In the genomic region with DNA sequence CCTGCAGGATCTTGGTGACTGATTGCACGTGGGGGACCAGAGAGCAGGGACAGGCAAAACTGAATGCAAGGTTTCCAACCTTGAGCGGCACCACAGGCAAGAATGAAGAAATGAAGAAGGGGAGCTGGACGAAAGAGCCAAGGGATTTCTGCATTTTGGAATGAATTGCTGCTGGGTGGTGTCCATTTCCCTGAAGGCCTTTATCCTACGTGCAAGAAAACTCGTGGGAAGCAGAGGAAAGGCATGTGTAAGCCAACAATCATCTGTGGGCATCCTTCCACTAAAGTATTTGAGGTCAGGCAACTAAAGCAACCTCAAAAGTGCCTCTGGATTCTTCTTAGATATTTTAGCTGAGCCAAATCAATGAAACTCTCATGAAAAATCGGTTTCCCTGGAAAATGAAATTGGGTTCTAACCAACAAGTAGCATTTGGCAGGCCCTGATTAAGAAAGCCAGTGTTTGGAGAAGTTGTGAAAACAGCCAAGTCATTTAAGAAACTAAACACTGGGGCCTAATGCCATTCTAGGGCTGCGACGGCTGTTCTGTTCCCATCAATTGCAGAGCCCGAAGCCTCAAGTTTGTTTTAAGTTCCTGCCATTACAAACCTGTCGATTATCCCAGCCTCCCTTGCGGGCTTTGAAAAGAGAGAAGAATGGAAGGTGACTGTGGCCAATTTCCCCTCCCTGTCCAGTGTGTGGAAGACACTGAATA, we compare ENCODE assay signal across 16 cellular contexts. TPM values are rescaled to one million over a fixed set of nuclear protein-coding genes. Genes with fewer than 3 reads are reported as not detected.
DNase-seq lines count a peak whose midpoint lies in the region; ATAC-seq lines count a peak whose summit lies in the region.
"Had no signal": no experiment of that assay in that cellular context is flagged by ENCODE, and none has a peak within 500 bp of the region (broad histone marks: within the 10 kb centered on the region; RNA-seq: fewer than 3 reads in every experiment).

No MANE protein-coding gene starts in this region.

- no peaks in the 10 kb centered on the region for H3K27me3 ChIP-seq in skeletal muscle satellite cell (ENCODE audit: control insufficient read depth, insufficient read depth, low read length)

- no peaks in the 10 kb centered on the region for H3K9me3 ChIP-seq in skeletal muscle satellite cell (replicated peaks; ENCODE audit: low read length)
- H3K9me3 ChIP-seq: Caco-2, mucosa of descending colon, psoas muscle had no signal

- H3K9ac ChIP-seq in skeletal muscle satellite cell (ENCODE audit: low read depth, low read length), result peak overlapping the region; percentile 49

- DNase-seq in CD1c-positive myeloid dendritic cell (ENCODE audit: extremely low spot score) (peak; percentile 41), RPMI7951 (ENCODE audit: low read depth) (peak; percentile 92), fibroblast of peridontal ligament (ENCODE audit: extremely low read depth) (peak; percentile 100), NCI-H748 (lab: John Stamatoyannopoulos, UW; ENCODE audit: unreplicated experiment) (no peak)
- DNase-seq: activated CD4-positive, CD25-positive, alpha-beta regulatory T cell treated with anti-CD3 and anti-CD28 coated beads, Interleukin-2, amount 50 U/mL, for 72 hours; activated naive CD8-positive, alpha-beta T cell treated with anti-CD3 and anti-CD28 coated beads for 36 hours; Caco-2; cortex of kidney; foreskin keratinocyte; mucosa of descending colon; psoas muscle; stimulated activated CD4-positive, alpha-beta T cell treated with anti-CD3 and anti-CD28 coated beads, Interleukin-4, amount 100 ng/mL, for 24 hours; stimulated activated naive B cell treated with anti-CD40 and anti-IgM and Interleukin-4, amounts not matched to agents 10 μg/mL and 1 μg/mL and 100 μg/mL, for 72 hours had no signal

- no peaks in the 10 kb centered on the region for H3K36me3 ChIP-seq in skeletal muscle satellite cell (ENCODE audit: insufficient read depth, low read length)

- H3K4me3 ChIP-seq in skeletal muscle satellite cell (ENCODE audit: low read length), result no peak overlapping the region
- H3K4me3 ChIP-seq: mucosa of descending colon, psoas muscle had no signal

- ATAC-seq in HG02852 (IDR thresholded peaks at IDR 0.05; ENCODE audit: unreplicated experiment), result no peak
- ATAC-seq in HG02571 (IDR thresholded peaks at IDR 0.05; ENCODE audit: unreplicated experiment), result no peak
- ATAC-seq: foreskin keratinocyte; mucosa of descending colon; psoas muscle; stimulated activated naive B cell treated with anti-CD40 and anti-IgM and Interleukin-4, amounts not matched to agents 10 μg/mL and 1 μg/mL and 100 μg/mL, for 72 hours had no signal

- no peak overlapping the region for H3K4me2 ChIP-seq in skeletal muscle satellite cell (ENCODE audit: low read length)

- peaks cover 48% of the 10 kb centered on the region for H3K4me1 ChIP-seq in skeletal muscle satellite cell (ENCODE audit: control insufficient read depth, insufficient read depth, low read length)

RNA-seq across cellular contexts. Expression of gene TGFBI, which starts 4.7 kb away (rescaled TPM):
- 976 and 1,163 TPM in 2 replicates for total RNA-seq in RPMI7951 (2014; rRNA removed; shearing (Covaris generic))
- total RNA-seq in skeletal muscle satellite cell (2012; rRNA removed), result 1,248 and 1,783 TPM in 2 replicates
- total RNA-seq: activated naive CD8-positive, alpha-beta T cell treated with anti-CD3 and anti-CD28 coated beads for 36 hours had no signal
